ENCODE assay signal across 10 cellular contexts in the genomic region with DNA sequence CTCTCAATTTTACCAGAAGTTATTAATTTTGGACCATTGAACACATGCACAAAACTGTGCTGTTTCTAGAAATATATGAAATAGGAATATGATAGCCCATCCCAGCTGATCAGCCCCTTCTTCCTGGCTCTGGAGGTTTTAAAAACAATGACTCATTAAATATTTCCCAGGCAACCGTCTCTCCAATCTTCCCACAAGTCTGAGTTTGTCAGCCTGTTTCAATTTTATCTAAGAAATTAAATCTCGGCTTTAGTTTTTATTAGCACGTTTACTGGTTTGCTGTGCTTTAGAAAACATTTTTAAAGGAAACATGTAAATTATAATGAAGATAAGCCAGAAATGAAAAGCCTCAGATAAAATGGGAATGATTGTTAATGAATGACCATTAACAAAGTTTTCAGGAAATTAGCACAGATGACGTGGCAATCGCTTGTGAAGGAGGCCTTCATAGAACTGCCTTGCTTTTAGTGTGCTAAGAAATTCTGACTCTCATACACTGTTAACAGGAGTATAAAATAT.
DNase-seq lines count a peak whose midpoint lies in the region; ATAC-seq and TF ChIP-seq lines count a peak whose summit lies in the region.
"Had no signal": no experiment of that assay in that cellular context is flagged by ENCODE, and none has a peak within 500 bp of the region (broad histone marks: within the 10 kb centered on the region; RNA-seq: fewer than 3 reads in every experiment).

No MANE protein-coding gene starts in this region.

- no peak overlapping the region for H3K4me3 ChIP-seq in LNCaP clone FGC (ENCODE audit: low read depth, low read length)
- H3K4me3 ChIP-seq in choroid plexus epithelial cell (ENCODE audit: low read depth, low read length), result peak overlapping the region; percentile 5
- H3K4me3 ChIP-seq in left lung, result no peak overlapping the region

- peak; percentile 47 for ATAC-seq in left lung
- no peak for ATAC-seq in GM19328 (IDR thresholded peaks at IDR 0.05; ENCODE audit: unreplicated experiment)
- ATAC-seq: activated T-helper 17 cell treated with anti-CD3 and anti-CD28 coated beads, Interleukin-2, amount 50 U/mL, for 72 hours had no signal

- no peaks in the 10 kb centered on the region for H3K27me3 ChIP-seq in left lung

- DNase-seq in AG08395 (ENCODE audit: low spot score), result peak; percentile 81
- DNase-seq in LNCaP clone FGC (ENCODE audit: low read depth), result peak; percentile 11
- DNase-seq in choroid plexus epithelial cell (ENCODE audit: low read depth), result peak; percentile 91
- DNase-seq in left lung, result no peak
- no peak for DNase-seq in activated CD8-positive, alpha-beta memory T cell treated with anti-CD3 and anti-CD28 coated beads, Interleukin-2, amount 50 U/mL, for 4 hours
- no peak for DNase-seq in NCI-H1417 (lab: John Stamatoyannopoulos, UW)
- no peak for DNase-seq in stimulated activated CD4-positive, alpha-beta T cell treated with anti-CD3 and anti-CD28 coated beads, Interleukin-4, amount 100 ng/mL, for 24 hours
- DNase-seq: CD4-positive, CD25-positive, alpha-beta regulatory T cell had no signal

- TF ChIP-seq CTCF in LNCaP clone FGC (IDR thresholded peaks at IDR 0.05; ENCODE audit: control insufficient read depth, extremely low read depth, insufficient read depth), result no peak
- TF ChIP-seq CTCF in choroid plexus epithelial cell (conservative IDR thresholded peaks at IDR 0.05; ENCODE audit: low read depth, low read length), result no peak
- no peak for TF ChIP-seq CTCF in left lung (IDR thresholded peaks at IDR 0.05)

- no peaks in the 10 kb centered on the region for H3K36me3 ChIP-seq in left lung

- H3K27ac ChIP-seq in left lung, result peak overlapping the region in 1 of 2 donors; percentile 58

- no peaks in the 10 kb centered on the region for H3K4me1 ChIP-seq in left lung

- intact Hi-C loops in left lung (cut with DNase I), result no loop called here

- H3K9me3 ChIP-seq in left lung, result no peaks in the 10 kb centered on the region

Comparison
In these comparisons a context has a peak if more than half of its experiments do, and no peak if none do; other contexts are left out.
1. DNase-seq: peak in AG08395 (single experiment), LNCaP clone FGC (single experiment) and choroid plexus epithelial cell (single experiment); none in left lung (0 of 2), activated CD8-positive, alpha-beta memory T cell treated with anti-CD3 and anti-CD28 coated beads, Interleukin-2, amount 50 U/mL, for 4 hours (single experiment), NCI-H1417 (0 of 3) and stimulated activated CD4-positive, alpha-beta T cell treated with anti-CD3 and anti-CD28 coated beads, Interleukin-4, amount 100 ng/mL, for 24 hours (single experiment).